In the genomic region with DNA sequence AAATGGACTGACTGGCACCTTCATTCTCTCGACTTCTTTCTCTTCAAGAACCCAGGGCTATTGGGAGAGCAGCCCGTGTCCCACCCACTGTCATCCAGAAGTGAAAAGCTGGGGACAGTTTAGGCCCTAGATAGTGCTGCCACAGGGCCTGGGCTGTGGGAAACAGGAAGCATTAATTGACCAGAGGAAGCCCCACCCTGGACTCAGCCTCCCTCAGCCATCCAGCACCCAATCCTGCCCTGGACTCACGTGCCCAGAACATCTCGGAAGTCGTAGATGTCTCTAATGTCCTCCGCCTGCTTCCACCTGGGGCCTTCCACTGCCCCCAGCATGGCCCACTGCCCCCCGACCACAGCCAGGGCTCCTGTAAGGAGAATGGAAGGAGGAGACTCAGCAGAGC, we compare ENCODE assay signal across 1 cellular context.
TF ChIP-seq lines count a peak whose summit lies in the region.

No MANE protein-coding gene starts in this region.

TF ChIP-seq in K562, 482 proteins besides CTCF, POLR2A, EP300 and RAD21:
- TF ChIP-seq BHLHE40 (IDR thresholded peaks at IDR 0.05; ENCODE audit: low read length) = peak; percentile 54; the same call in 1 of the 2 replicates
- no peak for TF ChIP-seq SREBF1 (IDR thresholded peaks at IDR 0.05; ENCODE audit: borderline replicate concordance, low read depth, low read length)
